Comparison of ENCODE assay signal across 14 cellular contexts in genomic region chr3:71447803-71448202, GRCh38.
DNase-seq lines count a peak whose midpoint lies in the region; ATAC-seq, FAIRE-seq and TF ChIP-seq lines count a peak whose summit lies in the region.
"Had no signal": no experiment of that assay in that cellular context is flagged by ENCODE, and none has a peak within 500 bp of the region (broad histone marks: within the 10 kb centered on the region; RNA-seq: fewer than 3 reads in every experiment).

No MANE protein-coding gene starts in this region.

- CTCF ChIA-PET in activated naive CD4-positive, alpha-beta T cell treated with anti-CD3 and anti-CD28 coated beads for 36 hours (lab: Charles Lee), result interaction anchor here (1.0 to 1.3 kb wide), 2 partner anchors 18 to 64 kb away, joined by 3 to 7 read pairs; no protein-coding TSS in a partner anchor

- intact Hi-C loops in activated naive CD4-positive, alpha-beta T cell treated with anti-CD3 and anti-CD28 coated beads for 36 hours (cut with micrococcal nuclease), result loop anchor here (1.0 kb wide), 1 partner anchor 8 kb away; no protein-coding TSS in a partner anchor

- H3K27me3 ChIP-seq in bronchial epithelial cell (ENCODE audit: control insufficient read depth, insufficient read depth, low read length), result no peaks in the 10 kb centered on the region
- H3K27me3 ChIP-seq: BE2C, vagina had no signal

- no peaks in the 10 kb centered on the region for H3K36me3 ChIP-seq in bronchial epithelial cell (ENCODE audit: control insufficient read depth, insufficient read depth, low read length)
- H3K36me3 ChIP-seq: BE2C, lower lobe of right lung, prostate gland, vagina had no signal

- no peak overlapping the region for H3K4me3 ChIP-seq in bronchial epithelial cell (ENCODE audit: low read depth, low read length)
- H3K4me3 ChIP-seq: lower lobe of right lung, prostate gland, vagina had no signal

- no peak for TF ChIP-seq CTCF in bronchial epithelial cell (IDR thresholded peaks at IDR 0.05; ENCODE audit: insufficient read depth, low read length, severe bottlenecking)

- peaks cover 6% of the 10 kb centered on the region for H3K36me3 Mint-ChIP-seq in activated naive CD4-positive, alpha-beta T cell treated with anti-CD3 and anti-CD28 coated beads for 36 hours (ENCODE audit: low read depth)

- peak overlapping the region; percentile 20 for H3K4me3 Mint-ChIP-seq in activated naive CD4-positive, alpha-beta T cell treated with anti-CD3 and anti-CD28 coated beads for 36 hours

- DNase-seq in activated naive CD4-positive, alpha-beta T cell treated with anti-CD3 and anti-CD28 coated beads for 36 hours, result peak; percentile 58
- no peak for DNase-seq in activated naive CD4-positive, alpha-beta T cell (lab: John Stamatoyannopoulos, UW)
- DNase-seq in NCI-H226 (peak; percentile 23), bronchial epithelial cell (ENCODE audit: low read depth) (peak; percentile 96), NAMALWA (ENCODE audit: low spot score) (no peak), NCI-H2029 (lab: John Stamatoyannopoulos, UW) (no peak)
- DNase-seq in stimulated activated naive CD8-positive, alpha-beta T cell treated with anti-CD3 and anti-CD28 coated beads, Interleukin-15, Interleukin-2, amounts not matched to agents 100 U/mL and 50 U/mL, for 24 hours, result no peak
- no peak for DNase-seq in stimulated activated CD4-positive, alpha-beta T cell treated with anti-CD3 and anti-CD28 coated beads, Interleukin-15, amount 100 ng/mL, for 24 hours
- DNase-seq: BE2C, lower lobe of right lung, NCI-H146 had no signal

- H3K4me1 Mint-ChIP-seq in activated naive CD4-positive, alpha-beta T cell treated with anti-CD3 and anti-CD28 coated beads for 36 hours (ENCODE audit: low read depth), result peaks cover 88% of the 10 kb centered on the region

- peak overlapping the region; percentile 95 for H3K27ac Mint-ChIP-seq in activated naive CD4-positive, alpha-beta T cell treated with anti-CD3 and anti-CD28 coated beads for 36 hours

- H3K27me3 Mint-ChIP-seq in activated naive CD4-positive, alpha-beta T cell treated with anti-CD3 and anti-CD28 coated beads for 36 hours (ENCODE audit: low read depth), result no peaks in the 10 kb centered on the region

- peak; percentile 72 for ATAC-seq in stimulated activated naive CD8-positive, alpha-beta T cell treated with anti-CD3 and anti-CD28 coated beads, Interleukin-15, Interleukin-2, amounts not matched to agents 100 U/mL and 50 U/mL, for 24 hours
- ATAC-seq: lower lobe of right lung had no signal

- H3K9me3 Mint-ChIP-seq in activated naive CD4-positive, alpha-beta T cell treated with anti-CD3 and anti-CD28 coated beads for 36 hours, result peaks cover 3% of the 10 kb centered on the region

- no peak for FAIRE-seq in bronchial epithelial cell (lab: Jason Lieb, UNC)
- FAIRE-seq: frontal cortex had no signal

Comparison
In these comparisons a context has a peak if more than half of its experiments do, and no peak if none do; other contexts are left out.
1. DNase-seq: peak in activated naive CD4-positive, alpha-beta T cell treated with anti-CD3 and anti-CD28 coated beads for 36 hours (single experiment), NCI-H226 (single experiment) and bronchial epithelial cell (single experiment); none in activated naive CD4-positive, alpha-beta T cell (0 of 4), stimulated activated naive CD8-positive, alpha-beta T cell treated with anti-CD3 and anti-CD28 coated beads, Interleukin-15, Interleukin-2, amounts not matched to agents 100 U/mL and 50 U/mL, for 24 hours (single experiment), stimulated activated CD4-positive, alpha-beta T cell treated with anti-CD3 and anti-CD28 coated beads, Interleukin-15, amount 100 ng/mL, for 24 hours (single experiment), NAMALWA (single experiment) and NCI-H2029 (single experiment).